22 cellular contexts compared by ENCODE assay signal in the genomic region with DNA sequence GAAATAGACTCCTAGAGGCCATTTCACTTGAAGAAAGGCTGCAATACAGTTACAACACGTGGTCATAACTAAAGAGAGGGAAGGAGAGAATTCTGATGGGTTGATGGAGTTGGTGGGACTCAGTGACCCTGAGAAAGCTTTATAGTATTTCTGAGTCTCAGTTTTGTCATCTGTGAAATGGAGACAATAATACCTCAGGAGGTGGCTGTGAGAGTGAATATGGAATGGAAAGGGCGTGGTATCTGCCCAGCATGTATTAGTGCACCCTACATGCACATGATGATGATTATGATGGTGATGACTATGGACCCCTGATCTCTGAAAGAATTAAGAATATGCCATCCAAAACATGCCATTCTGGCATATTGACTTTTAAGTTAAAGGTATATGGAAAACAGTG.
"Had no signal": no experiment of that assay in that cellular context is flagged by ENCODE, and none has a peak within 500 bp of the region (broad histone marks: within the 10 kb centered on the region; RNA-seq: fewer than 3 reads in every experiment).

No MANE protein-coding gene starts in this region.

- ATAC-seq: activated T-cell treated with anti-CD3 and anti-CD28 coated beads, Interleukin-2, amount 50 U/mL, for 72 hours; gastroesophageal sphincter; left ventricle myocardium superior; stimulated activated naive CD8-positive, alpha-beta T cell treated with anti-CD3 and anti-CD28 coated beads, Interleukin-15, Interleukin-2, amounts not matched to agents 100 U/mL and 50 U/mL, for 24 hours; upper lobe of right lung; WTC11 had no signal

- H3K27ac Mint-ChIP-seq: activated T-cell treated with anti-CD3 and anti-CD28 coated beads, Interleukin-2, amount 50 U/mL, for 72 hours; T-helper 1 cell treated with Interleukin-12 subunit alpha and Interleukin-12 subunit beta and Interleukin-4 antibody, amounts not matched to agents 30 μg/mL and 1 μg/mL, for 36 hours; WTC11 had no signal

- H3K9me3 Mint-ChIP-seq: activated T-cell treated with anti-CD3 and anti-CD28 coated beads, Interleukin-2, amount 50 U/mL, for 72 hours; T-helper 1 cell treated with Interleukin-12 subunit alpha and Interleukin-12 subunit beta and Interleukin-4 antibody, amounts not matched to agents 30 μg/mL and 1 μg/mL, for 36 hours; WTC11 had no signal

- H3K36me3 ChIP-seq: breast epithelium, colonic mucosa, gastroesophageal sphincter, spleen, upper lobe of right lung had no signal

- H3K27me3 ChIP-seq: breast epithelium, colonic mucosa, dorsolateral prefrontal cortex, gastroesophageal sphincter, spleen, upper lobe of right lung had no signal

- H3K4me3 ChIP-seq: breast epithelium, colonic mucosa, dorsolateral prefrontal cortex, gastroesophageal sphincter, spleen, upper lobe of right lung had no signal

- H3K36me3 Mint-ChIP-seq: WTC11 had no signal

- H3K4me3 Mint-ChIP-seq: activated T-cell treated with anti-CD3 and anti-CD28 coated beads, Interleukin-2, amount 50 U/mL, for 72 hours; neural crest cell; T-helper 1 cell treated with Interleukin-12 subunit alpha and Interleukin-12 subunit beta and Interleukin-4 antibody, amounts not matched to agents 30 μg/mL and 1 μg/mL, for 36 hours; WTC11 had no signal

- DNase-seq: activated CD4-positive, alpha-beta T cell treated with anti-CD3 and anti-CD28 coated beads, Interleukin-2, amount 50 U/mL, for 48 hours; activated effector memory CD4-positive, alpha-beta T cell treated with Interleukin-2 at 50 U/mL for 16 hours; activated naive CD4-positive, alpha-beta T cell treated with anti-CD3 and anti-CD28 coated beads, Interleukin-2, amount 50 U/mL, for 16 hours; activated T-cell treated with anti-CD3 and anti-CD28 coated beads, Interleukin-2, amount 50 U/mL, for 72 hours; amniotic stem cell; colonic mucosa; dorsolateral prefrontal cortex; head of caudate nucleus; hypothalamus; left ventricle myocardium superior; mammary epithelial cell; spleen; stimulated activated CD4-positive, alpha-beta T cell treated with anti-CD3 and anti-CD28 coated beads, Interleukin-4, amount 100 ng/mL, for 1 hour; stimulated activated naive CD8-positive, alpha-beta T cell treated with anti-CD3 and anti-CD28 coated beads, Interleukin-15, Interleukin-2, amounts not matched to agents 100 U/mL and 50 U/mL, for 24 hours; T1000; upper lobe of right lung had no signal

- H3K27ac ChIP-seq: breast epithelium, colonic mucosa, dorsolateral prefrontal cortex, epithelial cell of prostate, gastroesophageal sphincter, spleen, upper lobe of right lung had no signal

- H3K4me1 ChIP-seq: breast epithelium, colonic mucosa had no signal
